In genomic region chr16:86074651-86075487, GRCh38 we compare ENCODE assay signal across 17 cellular contexts.
DNase-seq lines count a peak whose midpoint lies in the region; ATAC-seq and TF ChIP-seq lines count a peak whose summit lies in the region.
"Had no signal": no experiment of that assay in that cellular context is flagged by ENCODE, and none has a peak within 500 bp of the region (broad histone marks: within the 10 kb centered on the region; RNA-seq: fewer than 3 reads in every experiment).

No MANE protein-coding gene starts in this region.

- peak overlapping the region; percentile 70 for H3K27ac Mint-ChIP-seq in endodermal cell
- H3K27ac Mint-ChIP-seq: CD8-positive, alpha-beta T cell had no signal

- no peaks in the 10 kb centered on the region for H3K9me3 Mint-ChIP-seq in endodermal cell
- H3K9me3 Mint-ChIP-seq: CD8-positive, alpha-beta T cell had no signal

- 56 to 62% methylated on average over 13 to 20 of the region's 20 CpGs for WGBS in endodermal cell (ENCODE audit: insufficient coverage in 1 of 2, insufficient read length in 1 of 2), 2 experiments
- WGBS in upper lobe of left lung, 2 donors, result 53 to 72% methylated on average over 12 to 18 of the region's 20 CpGs

- no peak overlapping the region for H3K4me3 Mint-ChIP-seq in endodermal cell
- H3K4me3 Mint-ChIP-seq: CD8-positive, alpha-beta T cell had no signal

- no peak overlapping the region for H3K9ac ChIP-seq in endodermal cell (ENCODE audit: extremely low read depth, low read length, poor library complexity, severe bottlenecking)

- TF ChIP-seq CTCF in endodermal cell (conservative IDR thresholded peaks at IDR 0.05) (no peak), lower lobe of right lung (IDR thresholded peaks at IDR 0.05) (no peak), upper lobe of left lung (IDR thresholded peaks at IDR 0.05) (no peak)

- no peaks in the 10 kb centered on the region for H3K36me3 ChIP-seq in endodermal cell (ENCODE audit: control insufficient read depth, insufficient read depth, low read length)
- no peaks in the 10 kb centered on the region for H3K36me3 ChIP-seq in lower lobe of right lung
- H3K36me3 ChIP-seq in upper lobe of left lung, result no peaks in the 10 kb centered on the region

- H3K4me3 ChIP-seq in endodermal cell (ENCODE audit: low read length) (no peak overlapping the region), lower lobe of right lung (no peak overlapping the region), upper lobe of left lung (no peak overlapping the region)
- H3K4me3 ChIP-seq: SK-N-MC, testis had no signal

- TF ChIP-seq POLR2A in upper lobe of left lung (IDR thresholded peaks at IDR 0.05), result no peak

- no peaks in the 10 kb centered on the region for H3K36me3 Mint-ChIP-seq in endodermal cell (ENCODE audit: low read depth)
- H3K36me3 Mint-ChIP-seq: brain; CD8-positive, alpha-beta T cell had no signal

- ATAC-seq in lower lobe of right lung (no peak), upper lobe of left lung (ENCODE audit: low FRiP score in 2 of 2) (no peak), GM19467 (IDR thresholded peaks at IDR 0.05; ENCODE audit: unreplicated experiment) (no peak)
- ATAC-seq: CD8-positive, alpha-beta T cell had no signal

- H3K27me3 Mint-ChIP-seq in endodermal cell (ENCODE audit: insufficient read depth), result no peaks in the 10 kb centered on the region

- DNase-seq in M059J (ENCODE audit: low read depth), result peak; percentile 78
- peak; percentile 88 for DNase-seq in endodermal cell
- no peak for DNase-seq in lower lobe of right lung
- no peak for DNase-seq in upper lobe of left lung
- no peak for DNase-seq in midbrain (lab: John Stamatoyannopoulos, UW)
- DNase-seq in activated naive CD4-positive, alpha-beta T cell (lab: John Stamatoyannopoulos, UW), result no peak
- DNase-seq: activated CD8-positive, alpha-beta memory T cell treated with anti-CD3 and anti-CD28 coated beads for 24 hours; activated gamma-delta T cell; CD8-positive, alpha-beta T cell; effector memory CD4-positive, alpha-beta T cell; NCI-H1048; stimulated activated CD4-positive, alpha-beta T cell treated with anti-CD3 and anti-CD28 coated beads, Interleukin-1b, Interleukin-23, amount 100 ng/mL, for 48 hours; testis had no signal

- H3K9me3 ChIP-seq in endodermal cell (ENCODE audit: control insufficient read depth, low read length) (no peaks in the 10 kb centered on the region), lower lobe of right lung (no peaks in the 10 kb centered on the region), upper lobe of left lung (no peaks in the 10 kb centered on the region)
- H3K9me3 ChIP-seq: testis had no signal

- H3K27me3 ChIP-seq in endodermal cell (ENCODE audit: control insufficient read depth, insufficient read depth, low read length, poor library complexity, severe bottlenecking) (no peaks in the 10 kb centered on the region), lower lobe of right lung (ENCODE audit: low read depth) (peaks cover 16% of the 10 kb centered on the region), upper lobe of left lung (no peaks in the 10 kb centered on the region)
- H3K27me3 ChIP-seq: testis had no signal

- peaks cover 12% of the 10 kb centered on the region for H3K4me1 Mint-ChIP-seq in endodermal cell

- TF ChIP-seq EP300 in upper lobe of left lung (IDR thresholded peaks at IDR 0.05), result peak in 1 of 4 donors; percentile 30

- no peaks in the 10 kb centered on the region for H3K4me1 ChIP-seq in endodermal cell (ENCODE audit: control insufficient read depth, insufficient read depth, low read length)
- H3K4me1 ChIP-seq in lower lobe of right lung, result peaks cover 29% of the 10 kb centered on the region
- H3K4me1 ChIP-seq in upper lobe of left lung, result peaks cover 0 to 47% (median 37%) of the 10 kb centered on the region in 4 donors
- H3K4me1 ChIP-seq: testis had no signal

- H3K27ac ChIP-seq in endodermal cell (ENCODE audit: low read depth, low read length) (no peak overlapping the region), lower lobe of right lung (peak overlapping the region; percentile 58), upper lobe of left lung (peak overlapping the region; percentile 47 to 84 (median 77))
- H3K27ac ChIP-seq: SK-N-MC, testis, VCaP had no signal

- intact Hi-C loops in lower lobe of right lung (cut with DNase I), result loop anchor here (10.0 kb wide), 1 partner anchor 420 kb away; no protein-coding TSS in a partner anchor

Comparison
In these comparisons a context has a peak if more than half of its experiments do, and no peak if none do; other contexts are left out.
1. DNase-seq: peak in M059J (single experiment) and endodermal cell (single experiment); none in lower lobe of right lung (single experiment), upper lobe of left lung (0 of 2), midbrain (single experiment) and activated naive CD4-positive, alpha-beta T cell (0 of 4).